Comparison of ENCODE assay signal across 8 cellular contexts in the genomic region with DNA sequence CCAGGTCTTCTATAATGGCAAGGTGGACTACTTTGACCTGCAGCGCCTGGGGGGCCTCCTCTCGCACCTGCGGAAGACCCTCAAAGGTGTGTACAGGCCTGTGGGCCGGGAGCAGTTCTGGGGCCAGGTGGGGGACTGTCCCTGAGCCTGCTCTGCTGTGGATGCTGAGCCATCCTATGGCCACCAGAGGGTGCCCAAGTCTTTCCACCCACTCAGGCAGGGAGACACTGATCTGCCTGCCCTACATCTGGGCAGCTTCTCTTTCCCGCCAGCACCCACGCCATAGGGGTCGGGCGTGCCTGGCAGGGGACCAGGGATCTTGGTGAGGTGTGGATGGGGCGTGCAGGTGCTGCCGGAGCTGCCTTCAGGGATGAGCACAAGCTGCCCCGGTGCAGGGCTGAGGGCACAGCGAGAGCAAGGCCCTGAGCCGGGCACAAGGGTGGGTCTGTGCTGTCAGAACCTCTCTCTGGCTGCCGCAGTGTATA. TPM values are rescaled to one million over a fixed set of nuclear protein-coding genes. Genes with fewer than 3 reads are reported as not detected.
DNase-seq lines count a peak whose midpoint lies in the region; FAIRE-seq and TF ChIP-seq lines count a peak whose summit lies in the region.

No MANE protein-coding gene starts in this region.

- FAIRE-seq in GM12892 (lab: Jason Lieb, UNC) (peak; percentile 95), HTR-8/SVneo (lab: Jason Lieb, UNC) (peak; percentile 91), frontal cortex (lab: Jason Lieb, UNC) (no peak)

- DNase-seq in ACHN, result peak; percentile 63
- DNase-seq in GM12892 (ENCODE audit: insufficient read length), result peak; percentile 91
- peak; percentile 84 for DNase-seq in HTR-8/SVneo (ENCODE audit: insufficient read length, low spot score)
- DNase-seq in RPMI8226, result peak; percentile 69
- peak; percentile 87 for DNase-seq in activated effector memory CD4-positive, alpha-beta T cell treated with anti-CD3 and anti-CD28 coated beads, Interleukin-2, amount 50 U/mL, for 16 hours
- peak; percentile 73 to 92 for DNase-seq in frontal cortex (ENCODE audit: low spot score in 2 of 2)
- DNase-seq in pons (ENCODE audit: low spot score), result peak; percentile 67
- no peak for DNase-seq in middle frontal gyrus (ENCODE audit: extremely low spot score, low spot score)

- in situ Hi-C loops in ACHN (cut with HindIII; ENCODE audit: low pct_ligation_motif_present, low pct_unique_long_range_greater_than_20kb, low sequenced_read_pairs), result no loop called here

- TF ChIP-seq POLR2A in GM12892 (IDR thresholded peaks at IDR 0.05; ENCODE audit: low read depth, low read length), result no peak

RNA-seq across cellular contexts. Expression of gene RNF123, which starts 14.1 kb away (rescaled TPM):
- polyA plus RNA-seq in GM12892 (2012; ENCODE audit: missing spikeins), result 6.4 TPM
- 25.3 TPM for total RNA-seq in frontal cortex

RNA-seq across cellular contexts. Expression of gene MST1, which starts 14.2 kb away (rescaled TPM):
- polyA plus RNA-seq in GM12892 (2012; ENCODE audit: missing spikeins), result 14.4 TPM
- 6.9 TPM for total RNA-seq in frontal cortex

RNA-seq across cellular contexts. Expression of gene AMIGO3, which starts 16.0 kb away (rescaled TPM):
- 0.53 TPM for polyA plus RNA-seq in GM12892 (2012; ENCODE audit: missing spikeins)
- not detected for total RNA-seq in frontal cortex

RNA-seq across cellular contexts. Expression of gene GMPPB, which starts 20.3 kb away (rescaled TPM):
- 14.0 TPM for polyA plus RNA-seq in GM12892 (2012; ENCODE audit: missing spikeins)
- 9.4 TPM for total RNA-seq in frontal cortex

RNA-seq across cellular contexts. Expression of gene APEH, which starts 29.3 kb away (rescaled TPM):
- polyA plus RNA-seq in GM12892 (2012; ENCODE audit: missing spikeins), result 70.3 TPM
- 66.0 TPM for total RNA-seq in frontal cortex
